ENCODE assay signal across 11 cellular contexts in genomic region chr16:88045820-88046303, GRCh38.
DNase-seq lines count a peak whose midpoint lies in the region; ATAC-seq and TF ChIP-seq lines count a peak whose summit lies in the region.
"Had no signal": no experiment of that assay in that cellular context is flagged by ENCODE, and none has a peak within 500 bp of the region (broad histone marks: within the 10 kb centered on the region; RNA-seq: fewer than 3 reads in every experiment).

No MANE protein-coding gene starts in this region.

- no peaks in the 10 kb centered on the region for H3K4me1 ChIP-seq in left ventricle myocardium inferior
- H3K4me1 ChIP-seq: A549 had no signal

- intact Hi-C loops in left ventricle myocardium inferior (cut with micrococcal nuclease) (no loop called here), cardiac septum (cut with DNase I) (no loop called here), left ventricle myocardium superior (cut with micrococcal nuclease) (no loop called here)

- ATAC-seq in HG02763 (IDR thresholded peaks at IDR 0.05; ENCODE audit: unreplicated experiment) (peak; percentile 75), left ventricle myocardium superior (no peak)
- ATAC-seq in activated T-cell treated with anti-CD3 and anti-CD28 coated beads, Interleukin-2, amount 50 U/mL, for 72 hours (replicated peaks in 1 of 2): no peak
- ATAC-seq: A549 had no signal

- no peak overlapping the region for H3K4me3 Mint-ChIP-seq in activated T-cell treated with anti-CD3 and anti-CD28 coated beads, Interleukin-2, amount 50 U/mL, for 72 hours

- no peaks in the 10 kb centered on the region for H3K9me3 Mint-ChIP-seq in activated T-cell treated with anti-CD3 and anti-CD28 coated beads, Interleukin-2, amount 50 U/mL, for 72 hours

- no peak overlapping the region for H3K27ac ChIP-seq in left ventricle myocardium inferior (replicated peaks)
- H3K27ac ChIP-seq: A549 had no signal

- H3K27me3 ChIP-seq in left ventricle myocardium inferior (ENCODE audit: low read depth): no peaks in the 10 kb centered on the region

- no peak overlapping the region for H3K27ac Mint-ChIP-seq in activated T-cell treated with anti-CD3 and anti-CD28 coated beads, Interleukin-2, amount 50 U/mL, for 72 hours

- no peaks in the 10 kb centered on the region for H3K27me3 Mint-ChIP-seq in activated T-cell treated with anti-CD3 and anti-CD28 coated beads, Interleukin-2, amount 50 U/mL, for 72 hours (ENCODE audit: low read depth)

- TF ChIP-seq CTCF in left ventricle myocardium inferior (IDR thresholded peaks at IDR 0.05; ENCODE audit: borderline replicate concordance): no peak

- H3K4me1 Mint-ChIP-seq in activated T-cell treated with anti-CD3 and anti-CD28 coated beads, Interleukin-2, amount 50 U/mL, for 72 hours (ENCODE audit: low read depth): no peaks in the 10 kb centered on the region

- H3K4me3 ChIP-seq in left ventricle myocardium inferior: no peak overlapping the region
- H3K4me3 ChIP-seq: A549 had no signal

- no peaks in the 10 kb centered on the region for H3K9me3 ChIP-seq in left ventricle myocardium inferior (replicated peaks)
- H3K9me3 ChIP-seq: A549 had no signal

- DNase-seq in left ventricle myocardium inferior: peak; percentile 11
- no peak for DNase-seq in cardiac septum (ENCODE audit: low spot score)
- peak; percentile 3 to 21 for DNase-seq in NOMO-1 (lab: John Stamatoyannopoulos, UW; ENCODE audit: unreplicated experiment in 2 of 2)
- no peak for DNase-seq in activated T-cell treated with anti-CD3 and anti-CD28 coated beads, Interleukin-2, amount 50 U/mL, for 72 hours
- no peak for DNase-seq in NCI-H1694 treated with DMSO at 0.1 percent for 48 hours (lab: John Stamatoyannopoulos, UW)
- DNase-seq in left ventricle myocardium superior: no peak
- no peak for DNase-seq in NCI-H1417 treated with DMSO at 0.1 percent for 48 hours (lab: John Stamatoyannopoulos, UW)
- DNase-seq: amygdala, H7 had no signal

- H3K36me3 ChIP-seq in left ventricle myocardium inferior: peaks cover 27% of the 10 kb centered on the region

- peaks cover 0 to 8% of the 10 kb centered on the region in 2 donors for H3K36me3 Mint-ChIP-seq in activated T-cell treated with anti-CD3 and anti-CD28 coated beads, Interleukin-2, amount 50 U/mL, for 72 hours (ENCODE audit: insufficient read depth in 2 of 2)

Comparison
In these comparisons a context has a peak if more than half of its experiments do, and no peak if none do; other contexts are left out.
1. DNase-seq: peak in left ventricle myocardium inferior (single experiment) and NOMO-1 (2 of 2); none in cardiac septum (single experiment), activated T-cell treated with anti-CD3 and anti-CD28 coated beads, Interleukin-2, amount 50 U/mL, for 72 hours (0 of 2), NCI-H1694 treated with DMSO at 0.1 percent for 48 hours (single experiment), left ventricle myocardium superior (single experiment) and NCI-H1417 treated with DMSO at 0.1 percent for 48 hours (single experiment).